ENCODE assay signal across 8 cellular contexts in genomic region chr1:146283527-146283880, GRCh38. TPM values are rescaled to one million over a fixed set of nuclear protein-coding genes. Genes with fewer than 3 reads are reported as not detected.
DNase-seq lines count a peak whose midpoint lies in the region; ATAC-seq lines count a peak whose summit lies in the region.
"Not testable (repeated sequence)": the region's sequence is repeated elsewhere in the genome, so short reads cannot be mapped to it uniquely, and the experiment has no call there.

No MANE protein-coding gene starts in this region.

- CTCF ChIA-PET in activated CD8-positive, alpha-beta T cell treated with anti-CD3 and anti-CD28 coated beads, Interleukin-2, amount 10 ng/mL, durations not matched to agents 7 days and 5 days (lab: Charles Lee), result not testable (repeated sequence)

- H3K27ac Mint-ChIP-seq in activated CD8-positive, alpha-beta T cell treated with anti-CD3 and anti-CD28 coated beads, Interleukin-2, amount 10 ng/mL, durations not matched to agents 7 days and 5 days; stimulated activated memory B cell treated with anti-CD40 and anti-IgM and Interleukin-4, amounts not matched to agents 10 μg/mL and 1 μg/mL and 100 μg/mL, for 72 hours: not testable (repeated sequence)

- H3K4me1 Mint-ChIP-seq in activated CD8-positive, alpha-beta T cell treated with anti-CD3 and anti-CD28 coated beads, Interleukin-2, amount 10 ng/mL, durations not matched to agents 7 days and 5 days (ENCODE audit: low read depth); stimulated activated memory B cell treated with anti-CD40 and anti-IgM and Interleukin-4, amounts not matched to agents 10 μg/mL and 1 μg/mL and 100 μg/mL, for 72 hours: not testable (repeated sequence)

- not testable (repeated sequence) for H3K27me3 Mint-ChIP-seq in activated CD8-positive, alpha-beta T cell treated with anti-CD3 and anti-CD28 coated beads, Interleukin-2, amount 10 ng/mL, durations not matched to agents 7 days and 5 days (ENCODE audit: low read depth); stimulated activated memory B cell treated with anti-CD40 and anti-IgM and Interleukin-4, amounts not matched to agents 10 μg/mL and 1 μg/mL and 100 μg/mL, for 72 hours

- not testable (repeated sequence) for H3K4me3 Mint-ChIP-seq in activated CD8-positive, alpha-beta T cell treated with anti-CD3 and anti-CD28 coated beads, Interleukin-2, amount 10 ng/mL, durations not matched to agents 7 days and 5 days; stimulated activated memory B cell treated with anti-CD40 and anti-IgM and Interleukin-4, amounts not matched to agents 10 μg/mL and 1 μg/mL and 100 μg/mL, for 72 hours

- not testable (repeated sequence) for H3K36me3 Mint-ChIP-seq in activated CD8-positive, alpha-beta T cell treated with anti-CD3 and anti-CD28 coated beads, Interleukin-2, amount 10 ng/mL, durations not matched to agents 7 days and 5 days (ENCODE audit: low read depth); stimulated activated memory B cell treated with anti-CD40 and anti-IgM and Interleukin-4, amounts not matched to agents 10 μg/mL and 1 μg/mL and 100 μg/mL, for 72 hours

- DNase-seq in activated CD8-positive, alpha-beta T cell treated with anti-CD3 and anti-CD28 coated beads, Interleukin-2, amount 10 ng/mL, durations not matched to agents 7 days and 5 days, result not testable (repeated sequence)

- H3K9me3 Mint-ChIP-seq in activated CD8-positive, alpha-beta T cell treated with anti-CD3 and anti-CD28 coated beads, Interleukin-2, amount 10 ng/mL, durations not matched to agents 7 days and 5 days (ENCODE audit: insufficient read depth); stimulated activated memory B cell treated with anti-CD40 and anti-IgM and Interleukin-4, amounts not matched to agents 10 μg/mL and 1 μg/mL and 100 μg/mL, for 72 hours: not testable (repeated sequence)

- POLR2A ChIA-PET in activated CD8-positive, alpha-beta T cell treated with anti-CD3 and anti-CD28 coated beads, Interleukin-2, amount 10 ng/mL, durations not matched to agents 7 days and 5 days (lab: Charles Lee), result not testable (repeated sequence)

- ATAC-seq in GM18858 (IDR thresholded peaks at IDR 0.05; ENCODE audit: unreplicated experiment) (peak; percentile 35), GM19351 (IDR thresholded peaks at IDR 0.05; ENCODE audit: unreplicated experiment) (peak; percentile 41), GM21447 (IDR thresholded peaks at IDR 0.05; ENCODE audit: unreplicated experiment) (peak; percentile 44), HG02642 (IDR thresholded peaks at IDR 0.05; ENCODE audit: poor library complexity, unreplicated experiment) (peak; percentile 38), HG03064 (IDR thresholded peaks at IDR 0.05; ENCODE audit: low read depth, unreplicated experiment) (peak; percentile 54), HG03442 (IDR thresholded peaks at IDR 0.05; ENCODE audit: unreplicated experiment) (peak; percentile 29)
- ATAC-seq in activated CD8-positive, alpha-beta T cell treated with anti-CD3 and anti-CD28 coated beads, Interleukin-2, amount 10 ng/mL, durations not matched to agents 7 days and 5 days, result peak; percentile 35
- ATAC-seq in stimulated activated memory B cell treated with anti-CD40 and anti-IgM and Interleukin-4, amounts not matched to agents 10 μg/mL and 1 μg/mL and 100 μg/mL, for 72 hours, result peak; percentile 49

RNA-seq across cellular contexts. Expression of gene NOTCH2NLA, which starts 54.7 kb away (rescaled TPM):
- total RNA-seq in activated CD8-positive, alpha-beta T cell treated with anti-CD3 and anti-CD28 coated beads, Interleukin-2, amount 10 ng/mL, durations not matched to agents 7 days and 5 days, result 10 to 100 TPM; 21.9 to 22.2 TPM
